Comparison of ENCODE assay signal across 20 cellular contexts in genomic region chr1:94600556-94600955, GRCh38. TPM values are rescaled to one million over a fixed set of nuclear protein-coding genes. Genes with fewer than 3 reads are reported as not detected.
"Had no signal": no experiment of that assay in that cellular context is flagged by ENCODE, and none has a peak within 500 bp of the region (broad histone marks: within the 10 kb centered on the region; RNA-seq: fewer than 3 reads in every experiment).

No MANE protein-coding gene starts in this region.

- H3K27ac ChIP-seq: foreskin keratinocyte, gastroesophageal sphincter, heart left ventricle, left lung, parathyroid adenoma, suprapubic skin had no signal

- H3K4me2 ChIP-seq: smooth muscle cell had no signal

- H3K27me3 ChIP-seq: foreskin keratinocyte, gastroesophageal sphincter, suprapubic skin had no signal

- ATAC-seq: effector memory CD8-positive, alpha-beta T cell; foreskin keratinocyte; gastroesophageal sphincter; heart left ventricle; left cardiac atrium; left lung; mucosa of descending colon; natural killer cell treated with Interleukin-12 subunit alpha and Interleukin-12 subunit beta and Interleukin-15 and Interleukin-18, amount 100 ng/mL, for 72 hours; sciatic nerve; stimulated activated naive CD8-positive, alpha-beta T cell treated with anti-CD3 and anti-CD28 coated beads, Interleukin-15, amount 100 ng/mL, for 72 hours had no signal

- H2AFZ ChIP-seq: parathyroid adenoma had no signal

- H3K4me1 ChIP-seq: foreskin keratinocyte, gastroesophageal sphincter, suprapubic skin had no signal

- H3K36me3 ChIP-seq: gastroesophageal sphincter, heart left ventricle, left lung, suprapubic skin had no signal

- H3K4me3 ChIP-seq: gastroesophageal sphincter, heart left ventricle, left lung, mucosa of descending colon, smooth muscle cell, suprapubic skin had no signal

- H3K9ac ChIP-seq: parathyroid adenoma had no signal

- DNase-seq: cortex of kidney; effector memory CD8-positive, alpha-beta T cell; foreskin keratinocyte; heart left ventricle; left cardiac atrium; left lung; mucosa of descending colon; naive B cell; stimulated activated CD4-positive, alpha-beta T cell treated with anti-CD3 and anti-CD28 coated beads, Interleukin-12 subunit alpha, Interleukin-12 subunit beta, amount 100 ng/mL, for 4 hours; stimulated activated CD4-positive, alpha-beta T cell treated with anti-CD3 and anti-CD28 coated beads, Interleukin-1b, Interleukin-23, amount 100 ng/mL, for 48 hours; stimulated activated CD4-positive, alpha-beta T cell treated with anti-CD3 and anti-CD28 coated beads, Interleukin-4, amount 100 ng/mL, for 1 hour; stimulated activated CD8-positive, alpha-beta memory T cell treated with anti-CD3 and anti-CD28 coated beads, Interleukin-4, amount 100 ng/mL, for 48 hours; stimulated activated naive CD4-positive, alpha-beta T cell; stimulated activated naive CD8-positive, alpha-beta T cell treated with anti-CD3 and anti-CD28 coated beads, Interleukin-15, amount 100 ng/mL, for 72 hours had no signal

- H3K9me3 ChIP-seq: gastroesophageal sphincter, left lung, mucosa of descending colon, suprapubic skin had no signal

RNA-seq across cellular contexts. Expression of gene F3, which starts 59.0 kb away (rescaled TPM):
- total RNA-seq: natural killer cell treated with Interleukin-12 subunit alpha and Interleukin-12 subunit beta and Interleukin-15 and Interleukin-18, amount 100 ng/mL, for 72 hours had no signal
